1 cellular context compared by ENCODE assay signal in the genomic region with DNA sequence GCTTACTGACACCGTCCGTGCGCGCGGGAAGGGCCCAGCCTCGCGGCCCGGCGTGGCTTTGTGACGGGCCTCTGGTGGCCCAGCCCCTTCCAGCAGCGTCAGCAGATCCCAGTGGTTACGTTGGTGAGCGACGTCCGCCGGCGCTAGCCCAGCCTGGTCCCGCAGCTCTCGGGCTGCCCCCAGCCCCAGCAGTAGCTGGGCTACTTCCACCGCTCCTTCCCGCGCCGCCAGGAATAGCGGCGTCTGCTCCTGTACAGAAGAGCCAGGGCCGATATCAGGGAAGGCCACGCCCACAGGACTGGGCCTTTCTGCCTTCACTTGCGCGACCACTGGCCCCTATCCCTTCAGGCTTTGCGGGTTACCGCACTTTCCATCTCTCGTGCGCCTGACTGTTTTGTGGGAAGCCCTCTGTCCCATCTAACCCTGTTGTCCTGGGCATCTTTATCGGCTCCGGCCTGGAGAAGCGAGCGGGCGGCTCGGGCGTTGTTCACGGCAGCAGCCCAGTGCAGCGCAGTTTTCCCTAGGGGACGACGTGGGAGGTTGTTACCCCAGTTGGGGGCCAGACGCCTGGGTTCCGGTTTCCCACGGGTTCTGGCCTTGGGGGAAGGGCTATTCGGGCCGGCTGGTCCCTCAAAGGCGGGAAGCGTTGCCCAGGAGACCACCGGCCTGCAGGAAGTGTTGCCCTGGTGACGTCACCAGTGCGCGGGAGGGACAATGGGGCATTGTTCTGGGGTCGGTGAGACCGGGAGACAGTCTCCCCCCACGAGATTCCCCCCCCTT.
A peak's percentile ranks its signal among the peaks of the same experiment; 100 is the strongest.
TF ChIP-seq lines count a peak whose summit lies in the region.

No MANE protein-coding gene starts in this region.

TF ChIP-seq in K562, 482 proteins besides CTCF, POLR2A, EP300 and RAD21 (continued from another document and continues in another):
- TF ChIP-seq, protein P1, sequence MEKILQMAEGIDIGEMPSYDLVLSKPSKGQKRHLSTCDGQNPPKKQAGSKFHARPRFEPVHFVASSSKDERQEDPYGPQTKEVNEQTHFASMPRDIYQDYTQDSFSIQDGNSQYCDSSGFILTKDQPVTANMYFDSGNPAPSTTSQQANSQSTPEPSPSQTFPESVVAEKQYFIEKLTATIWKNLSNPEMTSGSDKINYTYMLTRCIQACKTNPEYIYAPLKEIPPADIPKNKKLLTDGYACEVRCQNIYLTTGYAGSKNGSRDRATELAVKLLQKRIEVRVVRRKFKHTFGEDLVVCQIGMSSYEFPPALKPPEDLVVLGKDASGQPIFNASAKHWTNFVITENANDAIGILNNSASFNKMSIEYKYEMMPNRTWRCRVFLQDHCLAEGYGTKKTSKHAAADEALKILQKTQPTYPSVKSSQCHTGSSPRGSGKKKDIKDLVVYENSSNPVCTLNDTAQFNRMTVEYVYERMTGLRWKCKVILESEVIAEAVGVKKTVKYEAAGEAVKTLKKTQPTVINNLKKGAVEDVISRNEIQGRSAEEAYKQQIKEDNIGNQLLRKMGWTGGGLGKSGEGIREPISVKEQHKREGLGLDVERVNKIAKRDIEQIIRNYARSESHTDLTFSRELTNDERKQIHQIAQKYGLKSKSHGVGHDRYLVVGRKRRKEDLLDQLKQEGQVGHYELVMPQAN (IDR thresholded peaks at IDR 0.05; ENCODE audit: borderline replicate concordance) = peak; percentile 84
- TF ChIP-seq POLR2G (IDR thresholded peaks at IDR 0.05; ENCODE audit: low read depth, low read length) (peak; percentile 97), DACH1 (IDR thresholded peaks at IDR 0.05; ENCODE audit: partially characterized antibody) (no peak), TBL1XR1 (IDR thresholded peaks at IDR 0.05; ENCODE audit: low read length in 2 of 2) (peak; percentile 31 to 66; a peak in 2 of 4 replicates), GABPB1 (CRISPR knock-in tag; IDR thresholded peaks at IDR 0.05) (peak; percentile 83), ASH1L (IDR thresholded peaks at IDR 0.05; ENCODE audit: borderline replicate concordance, low read depth, partially characterized antibody) (no peak), ILF3 (IDR thresholded peaks at IDR 0.05; ENCODE audit: borderline replicate concordance) (peak; percentile 13; the same call in 1 of the 2 replicates), MYBL2 (IDR thresholded peaks at IDR 0.05; ENCODE audit: low read depth) (no peak), MYBL2 (CRISPR knock-in tag; IDR thresholded peaks at IDR 0.05; ENCODE audit: borderline replicate concordance) (no peak), SIN3B (IDR thresholded peaks at IDR 0.05; ENCODE audit: low read depth) (peak; percentile 62), PTTG1 (tag; IDR thresholded peaks at IDR 0.05; ENCODE audit: low read depth) (no peak), RBM34 (IDR thresholded peaks at IDR 0.05; ENCODE audit: borderline replicate concordance, insufficient read depth, low read length) (no peak), GTF2E2 (tag; IDR thresholded peaks at IDR 0.05) (no peak), KLF13 (tag; IDR thresholded peaks at IDR 0.05; ENCODE audit: borderline replicate concordance, low read depth) (no peak), MEIS2 (IDR thresholded peaks at IDR 0.05; ENCODE audit: partially characterized antibody) (peak; percentile 1), SOX6 (IDR thresholded peaks at IDR 0.05) (peak; percentile 100), NR2C1 (IDR thresholded peaks at IDR 0.05) (no peak; the same call in 1 of the 2 replicates), NR2C1 (tag; IDR thresholded peaks at IDR 0.05) (peak; percentile 29; the same call in 1 of the 2 replicates), PTBP1 (IDR thresholded peaks at IDR 0.05; ENCODE audit: low read depth, low read length) (no peak), HNRNPUL1 (IDR thresholded peaks at IDR 0.05; ENCODE audit: low read length) (no peak), SMARCA4 (IDR thresholded peaks at IDR 0.05) (no peak; the same call in 1 of the 2 replicates)
- TF ChIP-seq, protein P2, sequence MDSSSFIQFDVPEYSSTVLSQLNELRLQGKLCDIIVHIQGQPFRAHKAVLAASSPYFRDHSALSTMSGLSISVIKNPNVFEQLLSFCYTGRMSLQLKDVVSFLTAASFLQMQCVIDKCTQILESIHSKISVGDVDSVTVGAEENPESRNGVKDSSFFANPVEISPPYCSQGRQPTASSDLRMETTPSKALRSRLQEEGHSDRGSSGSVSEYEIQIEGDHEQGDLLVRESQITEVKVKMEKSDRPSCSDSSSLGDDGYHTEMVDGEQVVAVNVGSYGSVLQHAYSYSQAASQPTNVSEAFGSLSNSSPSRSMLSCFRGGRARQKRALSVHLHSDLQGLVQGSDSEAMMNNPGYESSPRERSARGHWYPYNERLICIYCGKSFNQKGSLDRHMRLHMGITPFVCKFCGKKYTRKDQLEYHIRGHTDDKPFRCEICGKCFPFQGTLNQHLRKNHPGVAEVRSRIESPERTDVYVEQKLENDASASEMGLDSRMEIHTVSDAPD (CRISPR knock-in tag; IDR thresholded peaks at IDR 0.05) = no peak
- TF ChIP-seq, protein P3, sequence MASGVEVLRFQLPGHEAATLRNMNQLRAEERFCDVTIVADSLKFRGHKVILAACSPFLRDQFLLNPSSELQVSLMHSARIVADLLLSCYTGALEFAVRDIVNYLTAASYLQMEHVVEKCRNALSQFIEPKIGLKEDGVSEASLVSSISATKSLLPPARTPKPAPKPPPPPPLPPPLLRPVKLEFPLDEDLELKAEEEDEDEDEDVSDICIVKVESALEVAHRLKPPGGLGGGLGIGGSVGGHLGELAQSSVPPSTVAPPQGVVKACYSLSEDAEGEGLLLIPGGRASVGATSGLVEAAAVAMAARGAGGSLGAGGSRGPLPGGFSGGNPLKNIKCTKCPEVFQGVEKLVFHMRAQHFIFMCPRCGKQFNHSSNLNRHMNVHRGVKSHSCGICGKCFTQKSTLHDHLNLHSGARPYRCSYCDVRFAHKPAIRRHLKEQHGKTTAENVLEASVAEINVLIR (CRISPR knock-in tag; IDR thresholded peaks at IDR 0.05) = peak; percentile 97
- TF ChIP-seq, protein P4, sequence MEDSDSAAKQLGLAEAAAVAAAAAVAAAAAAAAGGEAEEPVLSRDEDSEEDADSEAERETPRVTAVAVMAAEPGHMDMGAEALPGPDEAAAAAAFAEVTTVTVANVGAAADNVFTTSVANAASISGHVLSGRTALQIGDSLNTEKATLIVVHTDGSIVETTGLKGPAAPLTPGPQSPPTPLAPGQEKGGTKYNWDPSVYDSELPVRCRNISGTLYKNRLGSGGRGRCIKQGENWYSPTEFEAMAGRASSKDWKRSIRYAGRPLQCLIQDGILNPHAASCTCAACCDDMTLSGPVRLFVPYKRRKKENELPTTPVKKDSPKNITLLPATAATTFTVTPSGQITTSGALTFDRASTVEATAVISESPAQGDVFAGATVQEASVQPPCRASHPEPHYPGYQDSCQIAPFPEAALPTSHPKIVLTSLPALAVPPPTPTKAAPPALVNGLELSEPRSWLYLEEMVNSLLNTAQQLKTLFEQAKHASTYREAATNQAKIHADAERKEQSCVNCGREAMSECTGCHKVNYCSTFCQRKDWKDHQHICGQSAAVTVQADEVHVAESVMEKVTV (CRISPR knock-in tag; IDR thresholded peaks at IDR 0.05) = no peak
- TF ChIP-seq, protein P5, sequence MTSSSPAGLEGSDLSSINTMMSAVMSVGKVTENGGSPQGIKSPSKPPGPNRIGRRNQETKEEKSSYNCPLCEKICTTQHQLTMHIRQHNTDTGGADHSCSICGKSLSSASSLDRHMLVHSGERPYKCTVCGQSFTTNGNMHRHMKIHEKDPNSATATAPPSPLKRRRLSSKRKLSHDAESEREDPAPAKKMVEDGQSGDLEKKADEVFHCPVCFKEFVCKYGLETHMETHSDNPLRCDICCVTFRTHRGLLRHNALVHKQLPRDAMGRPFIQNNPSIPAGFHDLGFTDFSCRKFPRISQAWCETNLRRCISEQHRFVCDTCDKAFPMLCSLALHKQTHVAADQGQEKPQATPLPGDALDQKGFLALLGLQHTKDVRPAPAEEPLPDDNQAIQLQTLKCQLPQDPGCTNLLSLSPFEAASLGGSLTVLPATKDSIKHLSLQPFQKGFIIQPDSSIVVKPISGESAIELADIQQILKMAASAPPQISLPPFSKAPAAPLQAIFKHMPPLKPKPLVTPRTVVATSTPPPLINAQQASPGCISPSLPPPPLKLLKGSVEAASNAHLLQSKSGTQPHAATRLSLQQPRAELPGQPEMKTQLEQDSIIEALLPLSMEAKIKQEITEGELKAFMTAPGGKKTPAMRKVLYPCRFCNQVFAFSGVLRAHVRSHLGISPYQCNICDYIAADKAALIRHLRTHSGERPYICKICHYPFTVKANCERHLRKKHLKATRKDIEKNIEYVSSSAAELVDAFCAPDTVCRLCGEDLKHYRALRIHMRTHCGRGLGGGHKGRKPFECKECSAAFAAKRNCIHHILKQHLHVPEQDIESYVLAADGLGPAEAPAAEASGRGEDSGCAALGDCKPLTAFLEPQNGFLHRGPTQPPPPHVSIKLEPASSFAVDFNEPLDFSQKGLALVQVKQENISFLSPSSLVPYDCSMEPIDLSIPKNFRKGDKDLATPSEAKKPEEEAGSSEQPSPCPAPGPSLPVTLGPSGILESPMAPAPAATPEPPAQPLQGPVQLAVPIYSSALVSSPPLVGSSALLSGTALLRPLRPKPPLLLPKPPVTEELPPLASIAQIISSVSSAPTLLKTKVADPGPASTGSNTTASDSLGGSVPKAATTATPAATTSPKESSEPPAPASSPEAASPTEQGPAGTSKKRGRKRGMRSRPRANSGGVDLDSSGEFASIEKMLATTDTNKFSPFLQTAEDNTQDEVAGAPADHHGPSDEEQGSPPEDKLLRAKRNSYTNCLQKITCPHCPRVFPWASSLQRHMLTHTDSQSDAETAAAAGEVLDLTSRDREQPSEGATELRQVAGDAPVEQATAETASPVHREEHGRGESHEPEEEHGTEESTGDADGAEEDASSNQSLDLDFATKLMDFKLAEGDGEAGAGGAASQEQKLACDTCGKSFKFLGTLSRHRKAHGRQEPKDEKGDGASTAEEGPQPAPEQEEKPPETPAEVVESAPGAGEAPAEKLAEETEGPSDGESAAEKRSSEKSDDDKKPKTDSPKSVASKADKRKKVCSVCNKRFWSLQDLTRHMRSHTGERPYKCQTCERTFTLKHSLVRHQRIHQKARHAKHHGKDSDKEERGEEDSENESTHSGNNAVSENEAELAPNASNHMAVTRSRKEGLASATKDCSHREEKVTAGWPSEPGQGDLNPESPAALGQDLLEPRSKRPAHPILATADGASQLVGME (CRISPR knock-in tag; IDR thresholded peaks at IDR 0.05) = peak; percentile 93
- TF ChIP-seq, protein P6, sequence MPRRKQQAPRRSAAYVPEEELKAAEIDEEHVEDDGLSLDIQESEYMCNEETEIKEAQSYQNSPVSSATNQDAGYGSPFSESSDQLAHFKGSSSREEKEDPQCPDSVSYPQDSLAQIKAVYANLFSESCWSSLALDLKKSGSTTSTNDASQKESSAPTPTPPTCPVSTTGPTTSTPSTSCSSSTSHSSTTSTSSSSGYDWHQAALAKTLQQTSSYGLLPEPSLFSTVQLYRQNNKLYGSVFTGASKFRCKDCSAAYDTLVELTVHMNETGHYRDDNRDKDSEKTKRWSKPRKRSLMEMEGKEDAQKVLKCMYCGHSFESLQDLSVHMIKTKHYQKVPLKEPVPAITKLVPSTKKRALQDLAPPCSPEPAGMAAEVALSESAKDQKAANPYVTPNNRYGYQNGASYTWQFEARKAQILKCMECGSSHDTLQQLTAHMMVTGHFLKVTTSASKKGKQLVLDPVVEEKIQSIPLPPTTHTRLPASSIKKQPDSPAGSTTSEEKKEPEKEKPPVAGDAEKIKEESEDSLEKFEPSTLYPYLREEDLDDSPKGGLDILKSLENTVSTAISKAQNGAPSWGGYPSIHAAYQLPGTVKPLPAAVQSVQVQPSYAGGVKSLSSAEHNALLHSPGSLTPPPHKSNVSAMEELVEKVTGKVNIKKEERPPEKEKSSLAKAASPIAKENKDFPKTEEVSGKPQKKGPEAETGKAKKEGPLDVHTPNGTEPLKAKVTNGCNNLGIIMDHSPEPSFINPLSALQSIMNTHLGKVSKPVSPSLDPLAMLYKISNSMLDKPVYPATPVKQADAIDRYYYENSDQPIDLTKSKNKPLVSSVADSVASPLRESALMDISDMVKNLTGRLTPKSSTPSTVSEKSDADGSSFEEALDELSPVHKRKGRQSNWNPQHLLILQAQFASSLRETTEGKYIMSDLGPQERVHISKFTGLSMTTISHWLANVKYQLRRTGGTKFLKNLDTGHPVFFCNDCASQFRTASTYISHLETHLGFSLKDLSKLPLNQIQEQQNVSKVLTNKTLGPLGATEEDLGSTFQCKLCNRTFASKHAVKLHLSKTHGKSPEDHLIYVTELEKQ (CRISPR knock-in tag; IDR thresholded peaks at IDR 0.05) = peak; percentile 69; the same call in 1 of the 2 replicates
- TF ChIP-seq, protein P7, sequence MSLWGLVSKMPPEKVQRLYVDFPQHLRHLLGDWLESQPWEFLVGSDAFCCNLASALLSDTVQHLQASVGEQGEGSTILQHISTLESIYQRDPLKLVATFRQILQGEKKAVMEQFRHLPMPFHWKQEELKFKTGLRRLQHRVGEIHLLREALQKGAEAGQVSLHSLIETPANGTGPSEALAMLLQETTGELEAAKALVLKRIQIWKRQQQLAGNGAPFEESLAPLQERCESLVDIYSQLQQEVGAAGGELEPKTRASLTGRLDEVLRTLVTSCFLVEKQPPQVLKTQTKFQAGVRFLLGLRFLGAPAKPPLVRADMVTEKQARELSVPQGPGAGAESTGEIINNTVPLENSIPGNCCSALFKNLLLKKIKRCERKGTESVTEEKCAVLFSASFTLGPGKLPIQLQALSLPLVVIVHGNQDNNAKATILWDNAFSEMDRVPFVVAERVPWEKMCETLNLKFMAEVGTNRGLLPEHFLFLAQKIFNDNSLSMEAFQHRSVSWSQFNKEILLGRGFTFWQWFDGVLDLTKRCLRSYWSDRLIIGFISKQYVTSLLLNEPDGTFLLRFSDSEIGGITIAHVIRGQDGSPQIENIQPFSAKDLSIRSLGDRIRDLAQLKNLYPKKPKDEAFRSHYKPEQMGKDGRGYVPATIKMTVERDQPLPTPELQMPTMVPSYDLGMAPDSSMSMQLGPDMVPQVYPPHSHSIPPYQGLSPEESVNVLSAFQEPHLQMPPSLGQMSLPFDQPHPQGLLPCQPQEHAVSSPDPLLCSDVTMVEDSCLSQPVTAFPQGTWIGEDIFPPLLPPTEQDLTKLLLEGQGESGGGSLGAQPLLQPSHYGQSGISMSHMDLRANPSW (CRISPR knock-in tag; IDR thresholded peaks at IDR 0.05) = no peak; the same call in none of the 2 replicates
- TF ChIP-seq, protein P8, sequence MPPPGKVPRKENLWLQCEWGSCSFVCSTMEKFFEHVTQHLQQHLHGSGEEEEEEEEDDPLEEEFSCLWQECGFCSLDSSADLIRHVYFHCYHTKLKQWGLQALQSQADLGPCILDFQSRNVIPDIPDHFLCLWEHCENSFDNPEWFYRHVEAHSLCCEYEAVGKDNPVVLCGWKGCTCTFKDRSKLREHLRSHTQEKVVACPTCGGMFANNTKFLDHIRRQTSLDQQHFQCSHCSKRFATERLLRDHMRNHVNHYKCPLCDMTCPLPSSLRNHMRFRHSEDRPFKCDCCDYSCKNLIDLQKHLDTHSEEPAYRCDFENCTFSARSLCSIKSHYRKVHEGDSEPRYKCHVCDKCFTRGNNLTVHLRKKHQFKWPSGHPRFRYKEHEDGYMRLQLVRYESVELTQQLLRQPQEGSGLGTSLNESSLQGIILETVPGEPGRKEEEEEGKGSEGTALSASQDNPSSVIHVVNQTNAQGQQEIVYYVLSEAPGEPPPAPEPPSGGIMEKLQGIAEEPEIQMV (tag; conservative IDR thresholded peaks at IDR 0.05; ENCODE audit: low read depth) = peak; percentile 11; the same call in 1 of the 2 replicates
- TF ChIP-seq, protein P9, sequence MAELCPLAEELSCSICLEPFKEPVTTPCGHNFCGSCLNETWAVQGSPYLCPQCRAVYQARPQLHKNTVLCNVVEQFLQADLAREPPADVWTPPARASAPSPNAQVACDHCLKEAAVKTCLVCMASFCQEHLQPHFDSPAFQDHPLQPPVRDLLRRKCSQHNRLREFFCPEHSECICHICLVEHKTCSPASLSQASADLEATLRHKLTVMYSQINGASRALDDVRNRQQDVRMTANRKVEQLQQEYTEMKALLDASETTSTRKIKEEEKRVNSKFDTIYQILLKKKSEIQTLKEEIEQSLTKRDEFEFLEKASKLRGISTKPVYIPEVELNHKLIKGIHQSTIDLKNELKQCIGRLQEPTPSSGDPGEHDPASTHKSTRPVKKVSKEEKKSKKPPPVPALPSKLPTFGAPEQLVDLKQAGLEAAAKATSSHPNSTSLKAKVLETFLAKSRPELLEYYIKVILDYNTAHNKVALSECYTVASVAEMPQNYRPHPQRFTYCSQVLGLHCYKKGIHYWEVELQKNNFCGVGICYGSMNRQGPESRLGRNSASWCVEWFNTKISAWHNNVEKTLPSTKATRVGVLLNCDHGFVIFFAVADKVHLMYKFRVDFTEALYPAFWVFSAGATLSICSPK (IDR thresholded peaks at IDR 0.05; ENCODE audit: borderline replicate concordance) = no peak
